Comparison of ENCODE assay signal across 1 cellular context in the genomic region with DNA sequence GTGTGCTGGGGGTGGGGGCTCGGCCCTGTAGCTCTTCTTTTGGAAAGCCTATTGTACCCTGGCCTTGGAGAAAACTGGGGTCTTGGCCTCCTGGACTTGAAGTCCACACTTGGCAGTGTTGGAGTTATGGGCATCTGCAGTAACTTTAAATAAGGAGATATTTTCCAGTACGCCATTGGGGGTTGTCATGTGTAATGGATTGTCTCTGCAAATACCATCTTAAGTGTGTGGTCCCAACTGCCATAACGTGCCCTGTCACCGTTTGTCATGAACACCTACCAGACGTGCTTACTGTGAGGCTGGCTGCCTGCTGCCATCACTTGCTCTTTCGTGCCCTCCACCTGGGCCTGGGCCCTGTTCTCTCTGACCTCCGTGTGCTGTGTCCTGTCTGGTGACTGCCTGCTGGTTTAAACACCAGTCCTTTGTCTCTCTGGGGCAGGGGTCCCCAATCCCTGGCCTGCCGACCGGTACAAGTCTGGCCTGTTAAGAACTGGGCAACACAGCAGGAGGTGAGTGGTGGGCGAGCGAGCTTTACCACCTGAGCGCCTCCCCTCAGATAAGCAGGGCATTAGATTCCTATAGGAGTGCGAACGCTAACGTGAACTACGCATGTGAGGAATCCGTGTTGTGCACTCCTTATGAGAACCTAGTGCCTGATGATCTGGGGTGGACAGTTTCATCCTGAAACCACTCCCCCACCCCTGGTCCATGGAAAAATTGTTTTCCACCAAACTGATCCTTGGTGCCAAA.
TF ChIP-seq lines count a peak whose summit lies in the region.

No MANE protein-coding gene starts in this region.

TF ChIP-seq in K562, 482 proteins besides CTCF, POLR2A, EP300 and RAD21 (continued from another document and continues in another):
- TF ChIP-seq, protein P1, sequence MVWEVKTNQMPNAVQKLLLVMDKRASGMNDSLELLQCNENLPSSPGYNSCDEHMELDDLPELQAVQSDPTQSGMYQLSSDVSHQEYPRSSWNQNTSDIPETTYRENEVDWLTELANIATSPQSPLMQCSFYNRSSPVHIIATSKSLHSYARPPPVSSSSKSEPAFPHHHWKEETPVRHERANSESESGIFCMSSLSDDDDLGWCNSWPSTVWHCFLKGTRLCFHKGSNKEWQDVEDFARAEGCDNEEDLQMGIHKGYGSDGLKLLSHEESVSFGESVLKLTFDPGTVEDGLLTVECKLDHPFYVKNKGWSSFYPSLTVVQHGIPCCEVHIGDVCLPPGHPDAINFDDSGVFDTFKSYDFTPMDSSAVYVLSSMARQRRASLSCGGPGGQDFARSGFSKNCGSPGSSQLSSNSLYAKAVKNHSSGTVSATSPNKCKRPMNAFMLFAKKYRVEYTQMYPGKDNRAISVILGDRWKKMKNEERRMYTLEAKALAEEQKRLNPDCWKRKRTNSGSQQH (CRISPR knock-in tag; IDR thresholded peaks at IDR 0.05), result no peak
- TF ChIP-seq ZNF274 (IDR thresholded peaks at IDR 0.05; ENCODE audit: borderline replicate concordance, low read depth, low read length) (no peak), TAF15 (IDR thresholded peaks at IDR 0.05; ENCODE audit: low read depth, low read length) (no peak), IRF2 (CRISPR knock-in tag; IDR thresholded peaks at IDR 0.05) (no peak), DIDO1 (tag; IDR thresholded peaks at IDR 0.05; ENCODE audit: low read depth) (no peak), NCOA4 (IDR thresholded peaks at IDR 0.05; ENCODE audit: partially characterized antibody) (no peak), NFIX (CRISPR knock-in tag; IDR thresholded peaks at IDR 0.05; ENCODE audit: low read depth) (no peak; the same call in 1 of the 2 replicates), YY1 (IDR thresholded peaks at IDR 0.05; ENCODE audit: borderline replicate concordance in 1 of 3, control insufficient read depth in 1 of 3, extremely low read depth in 1 of 3, insufficient read depth in 3 of 3, insufficient read length in 1 of 3, insufficient replicate concordance in 2 of 3, low read depth in 1 of 3, low read length in 2 of 3) (no peak), MYNN (IDR thresholded peaks at IDR 0.05) (peak; percentile 93), MYNN (CRISPR knock-in tag; IDR thresholded peaks at IDR 0.05) (no peak), ARID2 (IDR thresholded peaks at IDR 0.05) (no peak), SIN3A (IDR thresholded peaks at IDR 0.05; ENCODE audit: borderline replicate concordance in 2 of 2, control insufficient read depth in 1 of 2, low read depth in 2 of 2, low read length in 2 of 2) (peak in 1 of 2 experiments; percentile 49; a peak in 1 of 4 replicates), SP1 (CRISPR knock-in tag; IDR thresholded peaks at IDR 0.05) (no peak), GATA2 (CRISPR knock-in tag; IDR thresholded peaks at IDR 0.05) (no peak), CBX8 (IDR thresholded peaks at IDR 0.05; ENCODE audit: borderline replicate concordance, extremely low read depth, low read depth, low read length, poor library complexity, severe bottlenecking) (no peak), HSF4 (CRISPR knock-in tag; IDR thresholded peaks at IDR 0.05; ENCODE audit: borderline replicate concordance) (no peak), ZC3H4 (CRISPR knock-in tag; IDR thresholded peaks at IDR 0.05; ENCODE audit: borderline replicate concordance) (no peak), POLR2G (IDR thresholded peaks at IDR 0.05; ENCODE audit: low read depth, low read length) (peak; percentile 63), PTTG1 (tag; IDR thresholded peaks at IDR 0.05; ENCODE audit: low read depth) (no peak), NR3C1 (CRISPR knock-in tag; IDR thresholded peaks at IDR 0.05) (no peak), ZNF324 (CRISPR knock-in tag; IDR thresholded peaks at IDR 0.05) (no peak), MAFG (tag; conservative IDR thresholded peaks at IDR 0.05) (no peak), RBM39 (optimal IDR thresholded peaks at IDR 0.05; ENCODE audit: low read depth, low read length) (no peak), NFATC3 (IDR thresholded peaks at IDR 0.05) (no peak; the same call in 1 of the 2 replicates), ZNF644 (tag; IDR thresholded peaks at IDR 0.05; ENCODE audit: low read depth) (no peak), CHD2 (IDR thresholded peaks at IDR 0.05; ENCODE audit: low read depth, low read length) (peak; percentile 32), JUN (IDR thresholded peaks at IDR 0.05; ENCODE audit: borderline replicate concordance, low read depth, low read length) (no peak), JUN (CRISPR knock-in tag; IDR thresholded peaks at IDR 0.05; ENCODE audit: borderline replicate concordance) (no peak), TBP (optimal IDR thresholded peaks at IDR 0.05; ENCODE audit: low read depth, low read length) (no peak), ZNF140 (CRISPR knock-in tag; IDR thresholded peaks at IDR 0.05) (no peak), BRF1 (IDR thresholded peaks at IDR 0.05; ENCODE audit: borderline replicate concordance, extremely low read depth, insufficient read length) (no peak), BDP1 (IDR thresholded peaks at IDR 0.05; ENCODE audit: insufficient read depth, insufficient read length) (no peak), CHD4 (IDR thresholded peaks at IDR 0.05; ENCODE audit: insufficient read depth, insufficient replicate concordance, low read depth, low read length, poor library complexity, severe bottlenecking) (no peak), ZNF696 (CRISPR knock-in tag; conservative IDR thresholded peaks at IDR 0.05) (no peak), PHF20 (IDR thresholded peaks at IDR 0.05; ENCODE audit: partially characterized antibody) (no peak)
- TF ChIP-seq, protein P2, sequence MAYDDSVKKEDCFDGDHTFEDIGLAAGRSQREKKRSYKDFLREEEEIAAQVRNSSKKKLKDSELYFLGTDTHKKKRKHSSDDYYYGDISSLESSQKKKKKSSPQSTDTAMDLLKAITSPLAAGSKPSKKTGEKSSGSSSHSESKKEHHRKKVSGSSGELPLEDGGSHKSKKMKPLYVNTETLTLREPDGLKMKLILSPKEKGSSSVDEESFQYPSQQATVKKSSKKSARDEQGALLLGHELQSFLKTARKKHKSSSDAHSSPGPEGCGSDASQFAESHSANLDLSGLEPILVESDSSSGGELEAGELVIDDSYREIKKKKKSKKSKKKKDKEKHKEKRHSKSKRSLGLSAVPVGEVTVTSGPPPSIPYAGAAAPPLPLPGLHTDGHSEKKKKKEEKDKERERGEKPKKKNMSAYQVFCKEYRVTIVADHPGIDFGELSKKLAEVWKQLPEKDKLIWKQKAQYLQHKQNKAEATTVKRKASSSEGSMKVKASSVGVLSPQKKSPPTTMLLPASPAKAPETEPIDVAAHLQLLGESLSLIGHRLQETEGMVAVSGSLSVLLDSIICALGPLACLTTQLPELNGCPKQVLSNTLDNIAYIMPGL (CRISPR knock-in tag; IDR thresholded peaks at IDR 0.05), result no peak
- TF ChIP-seq, protein P3, sequence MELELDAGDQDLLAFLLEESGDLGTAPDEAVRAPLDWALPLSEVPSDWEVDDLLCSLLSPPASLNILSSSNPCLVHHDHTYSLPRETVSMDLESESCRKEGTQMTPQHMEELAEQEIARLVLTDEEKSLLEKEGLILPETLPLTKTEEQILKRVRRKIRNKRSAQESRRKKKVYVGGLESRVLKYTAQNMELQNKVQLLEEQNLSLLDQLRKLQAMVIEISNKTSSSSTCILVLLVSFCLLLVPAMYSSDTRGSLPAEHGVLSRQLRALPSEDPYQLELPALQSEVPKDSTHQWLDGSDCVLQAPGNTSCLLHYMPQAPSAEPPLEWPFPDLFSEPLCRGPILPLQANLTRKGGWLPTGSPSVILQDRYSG (tag; conservative IDR thresholded peaks at IDR 0.05; ENCODE audit: low read depth), result no peak
- TF ChIP-seq, protein P4, sequence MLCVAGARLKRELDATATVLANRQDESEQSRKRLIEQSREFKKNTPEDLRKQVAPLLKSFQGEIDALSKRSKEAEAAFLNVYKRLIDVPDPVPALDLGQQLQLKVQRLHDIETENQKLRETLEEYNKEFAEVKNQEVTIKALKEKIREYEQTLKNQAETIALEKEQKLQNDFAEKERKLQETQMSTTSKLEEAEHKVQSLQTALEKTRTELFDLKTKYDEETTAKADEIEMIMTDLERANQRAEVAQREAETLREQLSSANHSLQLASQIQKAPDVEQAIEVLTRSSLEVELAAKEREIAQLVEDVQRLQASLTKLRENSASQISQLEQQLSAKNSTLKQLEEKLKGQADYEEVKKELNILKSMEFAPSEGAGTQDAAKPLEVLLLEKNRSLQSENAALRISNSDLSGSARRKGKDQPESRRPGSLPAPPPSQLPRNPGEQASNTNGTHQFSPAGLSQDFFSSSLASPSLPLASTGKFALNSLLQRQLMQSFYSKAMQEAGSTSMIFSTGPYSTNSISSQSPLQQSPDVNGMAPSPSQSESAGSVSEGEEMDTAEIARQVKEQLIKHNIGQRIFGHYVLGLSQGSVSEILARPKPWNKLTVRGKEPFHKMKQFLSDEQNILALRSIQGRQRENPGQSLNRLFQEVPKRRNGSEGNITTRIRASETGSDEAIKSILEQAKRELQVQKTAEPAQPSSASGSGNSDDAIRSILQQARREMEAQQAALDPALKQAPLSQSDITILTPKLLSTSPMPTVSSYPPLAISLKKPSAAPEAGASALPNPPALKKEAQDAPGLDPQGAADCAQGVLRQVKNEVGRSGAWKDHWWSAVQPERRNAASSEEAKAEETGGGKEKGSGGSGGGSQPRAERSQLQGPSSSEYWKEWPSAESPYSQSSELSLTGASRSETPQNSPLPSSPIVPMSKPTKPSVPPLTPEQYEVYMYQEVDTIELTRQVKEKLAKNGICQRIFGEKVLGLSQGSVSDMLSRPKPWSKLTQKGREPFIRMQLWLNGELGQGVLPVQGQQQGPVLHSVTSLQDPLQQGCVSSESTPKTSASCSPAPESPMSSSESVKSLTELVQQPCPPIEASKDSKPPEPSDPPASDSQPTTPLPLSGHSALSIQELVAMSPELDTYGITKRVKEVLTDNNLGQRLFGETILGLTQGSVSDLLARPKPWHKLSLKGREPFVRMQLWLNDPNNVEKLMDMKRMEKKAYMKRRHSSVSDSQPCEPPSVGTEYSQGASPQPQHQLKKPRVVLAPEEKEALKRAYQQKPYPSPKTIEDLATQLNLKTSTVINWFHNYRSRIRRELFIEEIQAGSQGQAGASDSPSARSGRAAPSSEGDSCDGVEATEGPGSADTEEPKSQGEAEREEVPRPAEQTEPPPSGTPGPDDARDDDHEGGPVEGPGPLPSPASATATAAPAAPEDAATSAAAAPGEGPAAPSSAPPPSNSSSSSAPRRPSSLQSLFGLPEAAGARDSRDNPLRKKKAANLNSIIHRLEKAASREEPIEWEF (CRISPR knock-in tag; IDR thresholded peaks at IDR 0.05), result no peak
- TF ChIP-seq, protein P5, sequence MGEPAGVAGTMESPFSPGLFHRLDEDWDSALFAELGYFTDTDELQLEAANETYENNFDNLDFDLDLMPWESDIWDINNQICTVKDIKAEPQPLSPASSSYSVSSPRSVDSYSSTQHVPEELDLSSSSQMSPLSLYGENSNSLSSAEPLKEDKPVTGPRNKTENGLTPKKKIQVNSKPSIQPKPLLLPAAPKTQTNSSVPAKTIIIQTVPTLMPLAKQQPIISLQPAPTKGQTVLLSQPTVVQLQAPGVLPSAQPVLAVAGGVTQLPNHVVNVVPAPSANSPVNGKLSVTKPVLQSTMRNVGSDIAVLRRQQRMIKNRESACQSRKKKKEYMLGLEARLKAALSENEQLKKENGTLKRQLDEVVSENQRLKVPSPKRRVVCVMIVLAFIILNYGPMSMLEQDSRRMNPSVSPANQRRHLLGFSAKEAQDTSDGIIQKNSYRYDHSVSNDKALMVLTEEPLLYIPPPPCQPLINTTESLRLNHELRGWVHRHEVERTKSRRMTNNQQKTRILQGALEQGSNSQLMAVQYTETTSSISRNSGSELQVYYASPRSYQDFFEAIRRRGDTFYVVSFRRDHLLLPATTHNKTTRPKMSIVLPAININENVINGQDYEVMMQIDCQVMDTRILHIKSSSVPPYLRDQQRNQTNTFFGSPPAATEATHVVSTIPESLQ (CRISPR knock-in tag; IDR thresholded peaks at IDR 0.05), result no peak
- TF ChIP-seq, protein P6, sequence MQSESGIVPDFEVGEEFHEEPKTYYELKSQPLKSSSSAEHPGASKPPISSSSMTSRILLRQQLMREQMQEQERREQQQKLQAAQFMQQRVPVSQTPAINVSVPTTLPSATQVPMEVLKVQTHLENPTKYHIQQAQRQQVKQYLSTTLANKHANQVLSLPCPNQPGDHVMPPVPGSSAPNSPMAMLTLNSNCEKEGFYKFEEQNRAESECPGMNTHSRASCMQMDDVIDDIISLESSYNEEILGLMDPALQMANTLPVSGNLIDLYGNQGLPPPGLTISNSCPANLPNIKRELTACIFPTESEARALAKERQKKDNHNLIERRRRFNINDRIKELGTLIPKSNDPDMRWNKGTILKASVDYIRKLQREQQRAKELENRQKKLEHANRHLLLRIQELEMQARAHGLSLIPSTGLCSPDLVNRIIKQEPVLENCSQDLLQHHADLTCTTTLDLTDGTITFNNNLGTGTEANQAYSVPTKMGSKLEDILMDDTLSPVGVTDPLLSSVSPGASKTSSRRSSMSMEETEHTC (IDR thresholded peaks at IDR 0.05), result 0 out of 2 replicates have a peak, but pooled peaks have one; percentile 20
- TF ChIP-seq, protein P7, sequence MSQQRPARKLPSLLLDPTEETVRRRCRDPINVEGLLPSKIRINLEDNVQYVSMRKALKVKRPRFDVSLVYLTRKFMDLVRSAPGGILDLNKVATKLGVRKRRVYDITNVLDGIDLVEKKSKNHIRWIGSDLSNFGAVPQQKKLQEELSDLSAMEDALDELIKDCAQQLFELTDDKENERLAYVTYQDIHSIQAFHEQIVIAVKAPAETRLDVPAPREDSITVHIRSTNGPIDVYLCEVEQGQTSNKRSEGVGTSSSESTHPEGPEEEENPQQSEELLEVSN (IDR thresholded peaks at IDR 0.05; ENCODE audit: borderline replicate concordance in 1 of 2, extremely low read depth in 1 of 2, insufficient read depth in 1 of 2, insufficient read length in 1 of 2, low read depth in 1 of 2, low read length in 1 of 2, poor library complexity in 1 of 2, severe bottlenecking in 1 of 2), result no peak
- TF ChIP-seq, protein P8, sequence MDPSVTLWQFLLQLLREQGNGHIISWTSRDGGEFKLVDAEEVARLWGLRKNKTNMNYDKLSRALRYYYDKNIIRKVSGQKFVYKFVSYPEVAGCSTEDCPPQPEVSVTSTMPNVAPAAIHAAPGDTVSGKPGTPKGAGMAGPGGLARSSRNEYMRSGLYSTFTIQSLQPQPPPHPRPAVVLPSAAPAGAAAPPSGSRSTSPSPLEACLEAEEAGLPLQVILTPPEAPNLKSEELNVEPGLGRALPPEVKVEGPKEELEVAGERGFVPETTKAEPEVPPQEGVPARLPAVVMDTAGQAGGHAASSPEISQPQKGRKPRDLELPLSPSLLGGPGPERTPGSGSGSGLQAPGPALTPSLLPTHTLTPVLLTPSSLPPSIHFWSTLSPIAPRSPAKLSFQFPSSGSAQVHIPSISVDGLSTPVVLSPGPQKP (CRISPR knock-in tag; IDR thresholded peaks at IDR 0.05), result no peak
- TF ChIP-seq, protein P9, sequence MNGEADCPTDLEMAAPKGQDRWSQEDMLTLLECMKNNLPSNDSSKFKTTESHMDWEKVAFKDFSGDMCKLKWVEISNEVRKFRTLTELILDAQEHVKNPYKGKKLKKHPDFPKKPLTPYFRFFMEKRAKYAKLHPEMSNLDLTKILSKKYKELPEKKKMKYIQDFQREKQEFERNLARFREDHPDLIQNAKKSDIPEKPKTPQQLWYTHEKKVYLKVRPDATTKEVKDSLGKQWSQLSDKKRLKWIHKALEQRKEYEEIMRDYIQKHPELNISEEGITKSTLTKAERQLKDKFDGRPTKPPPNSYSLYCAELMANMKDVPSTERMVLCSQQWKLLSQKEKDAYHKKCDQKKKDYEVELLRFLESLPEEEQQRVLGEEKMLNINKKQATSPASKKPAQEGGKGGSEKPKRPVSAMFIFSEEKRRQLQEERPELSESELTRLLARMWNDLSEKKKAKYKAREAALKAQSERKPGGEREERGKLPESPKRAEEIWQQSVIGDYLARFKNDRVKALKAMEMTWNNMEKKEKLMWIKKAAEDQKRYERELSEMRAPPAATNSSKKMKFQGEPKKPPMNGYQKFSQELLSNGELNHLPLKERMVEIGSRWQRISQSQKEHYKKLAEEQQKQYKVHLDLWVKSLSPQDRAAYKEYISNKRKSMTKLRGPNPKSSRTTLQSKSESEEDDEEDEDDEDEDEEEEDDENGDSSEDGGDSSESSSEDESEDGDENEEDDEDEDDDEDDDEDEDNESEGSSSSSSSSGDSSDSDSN (IDR thresholded peaks at IDR 0.05; ENCODE audit: borderline replicate concordance in 1 of 2, low read depth in 2 of 2, low read length in 2 of 2), result no peak
